18 cellular contexts compared by ENCODE assay signal in the genomic region with DNA sequence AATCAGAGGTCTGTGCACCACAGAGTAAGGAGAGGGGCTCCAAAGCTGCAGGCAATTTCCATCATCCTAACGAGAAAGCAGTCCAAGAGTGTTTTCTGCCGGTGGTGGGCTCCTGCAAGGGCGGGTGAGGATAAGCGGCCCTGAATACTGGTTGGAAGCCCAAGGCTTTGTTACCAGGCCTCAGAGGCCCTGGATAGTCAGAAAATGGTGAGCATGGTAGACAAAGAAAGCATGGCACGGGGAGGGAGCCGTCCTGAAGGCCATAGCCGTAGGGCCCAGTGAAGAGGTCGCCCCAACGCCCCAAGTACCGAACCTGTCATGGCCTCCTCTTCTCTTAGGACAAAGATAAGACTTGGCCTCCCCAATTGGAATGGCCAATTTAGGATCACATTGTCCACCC.
A peak's percentile ranks its signal among the peaks of the same experiment; 100 is the strongest.
DNase-seq lines count a peak whose midpoint lies in the region; TF ChIP-seq lines count a peak whose summit lies in the region.
"Had no signal": no experiment of that assay in that cellular context is flagged by ENCODE, and none has a peak within 500 bp of the region (broad histone marks: within the 10 kb centered on the region; RNA-seq: fewer than 3 reads in every experiment).

No MANE protein-coding gene starts in this region.

- H3K36me3 ChIP-seq in WERI-Rb-1: peaks cover 9% of the 10 kb centered on the region
- peaks cover 7% of the 10 kb centered on the region for H3K36me3 ChIP-seq in muscle layer of colon (ENCODE audit: insufficient read depth, low read length)
- no peaks in the 10 kb centered on the region for H3K36me3 ChIP-seq in neuronal stem cell (replicated peaks in 1 of 2; ENCODE audit: control insufficient read depth in 2 of 2, insufficient read depth in 2 of 2, low read length in 2 of 2)
- H3K36me3 ChIP-seq: BLaER1 treated with 17β-estradiol and CSF1 and Interleukin-3, amounts not matched to agents 10 nM and 100 nM had no signal

- no peak for TF ChIP-seq CTCF in WERI-Rb-1 (IDR thresholded peaks at IDR 0.05; ENCODE audit: low read depth, low read length)
- no peak for TF ChIP-seq CTCF in glutamatergic neuron (IDR thresholded peaks at IDR 0.05; ENCODE audit: partially characterized antibody, unreplicated experiment)

- H3K27me3 Mint-ChIP-seq in glutamatergic neuron (ENCODE audit: unreplicated experiment): peaks cover 2% of the 10 kb centered on the region
- H3K27me3 Mint-ChIP-seq: B cell; CD4-positive, alpha-beta T cell had no signal

- peak overlapping the region; percentile 39 for H3K18ac ChIP-seq in neuronal stem cell (ENCODE audit: low read length)

- H3K9me3 Mint-ChIP-seq in glutamatergic neuron (ENCODE audit: unreplicated experiment): no peaks in the 10 kb centered on the region
- H3K9me3 Mint-ChIP-seq: CD4-positive, alpha-beta T cell; CD8-positive, alpha-beta T cell had no signal

- DNase-seq in WERI-Rb-1: no peak
- DNase-seq in glutamatergic neuron: no peak
- DNase-seq in neuronal stem cell (ENCODE audit: low spot score): no peak
- DNase-seq in SIG-M5 (lab: John Stamatoyannopoulos, UW): no peak
- no peak for DNase-seq in AML-193 (lab: John Stamatoyannopoulos, UW)
- DNase-seq in glomerular visceral epithelial cell (ENCODE audit: extremely low spot score): no peak
- DNase-seq: 8988T; ACHN; Caco-2; Calu3; CD4-positive, alpha-beta T cell; CD8-positive, alpha-beta T cell; DMS79 treated with DMSO at 0.1 percent for 48 hours; GF-D8 had no signal

- H3K14ac ChIP-seq in neuronal stem cell (ENCODE audit: low read length): no peak overlapping the region

- H3K4me3 ChIP-seq in WERI-Rb-1 (ENCODE audit: low read depth, low read length): no peak overlapping the region
- H3K4me3 ChIP-seq in muscle layer of colon (ENCODE audit: low read depth in 1 of 2, low read length in 2 of 2): no peak overlapping the region
- no peak overlapping the region for H3K4me3 ChIP-seq in neuronal stem cell (ENCODE audit: low read length in 2 of 2)
- H3K4me3 ChIP-seq: BLaER1 treated with 17β-estradiol and CSF1 and Interleukin-3, amounts not matched to agents 10 nM and 100 nM had no signal

- H2BK15ac ChIP-seq in neuronal stem cell (ENCODE audit: low read length): no peak overlapping the region

- H3K9me3 ChIP-seq in WERI-Rb-1 (ENCODE audit: severe bottlenecking): peaks cover 8% of the 10 kb centered on the region
- H3K9me3 ChIP-seq in muscle layer of colon (ENCODE audit: low read length): no peaks in the 10 kb centered on the region
- no peaks in the 10 kb centered on the region for H3K9me3 ChIP-seq in neuronal stem cell (replicated peaks in 1 of 2; ENCODE audit: control insufficient read depth in 2 of 2, insufficient read depth in 1 of 2, low read depth in 1 of 2, low read length in 2 of 2)
- H3K9me3 ChIP-seq: BLaER1 treated with 17β-estradiol and CSF1 and Interleukin-3, amounts not matched to agents 10 nM and 100 nM; Caco-2 had no signal

- H3K27ac ChIP-seq in WERI-Rb-1: peak overlapping the region; percentile 82
- H3K27ac ChIP-seq in muscle layer of colon (ENCODE audit: low read depth, low read length): peak overlapping the region; percentile 12
- H3K27ac ChIP-seq in neuronal stem cell (replicated peaks; ENCODE audit: low read length): no peak overlapping the region
- H3K27ac ChIP-seq: BLaER1 treated with 17β-estradiol and CSF1 and Interleukin-3, amounts not matched to agents 10 nM and 100 nM; C4-2B had no signal

- H3K4ac ChIP-seq in neuronal stem cell (ENCODE audit: low read length): no peak overlapping the region

- H2AK5ac ChIP-seq in neuronal stem cell (ENCODE audit: low read depth, low read length): no peak overlapping the region

- peaks cover 32% of the 10 kb centered on the region for H3K4me1 Mint-ChIP-seq in glutamatergic neuron (ENCODE audit: low read depth, unreplicated experiment)
- H3K4me1 Mint-ChIP-seq: B cell had no signal

- H3K9ac ChIP-seq in muscle layer of colon (ENCODE audit: low read length): no peak overlapping the region
- H3K9ac ChIP-seq in neuronal stem cell (ENCODE audit: low read depth, low read length, poor library complexity): no peak overlapping the region
- H3K9ac ChIP-seq: BLaER1 treated with 17β-estradiol and CSF1 and Interleukin-3, amounts not matched to agents 10 nM and 100 nM had no signal

- no peak overlapping the region for H3K23ac ChIP-seq in neuronal stem cell (ENCODE audit: low read depth, low read length, poor library complexity)

- no peaks in the 10 kb centered on the region for H3K36me3 Mint-ChIP-seq in glutamatergic neuron (ENCODE audit: unreplicated experiment)
- H3K36me3 Mint-ChIP-seq: CD8-positive, alpha-beta T cell had no signal

- no peak overlapping the region for H4K8ac ChIP-seq in neuronal stem cell (ENCODE audit: low read depth, low read length)

- H2BK120ac ChIP-seq in neuronal stem cell (ENCODE audit: low read depth, low read length): no peak overlapping the region

- H3K4me1 ChIP-seq in muscle layer of colon (ENCODE audit: insufficient read depth, low read length) (peaks cover 50% of the 10 kb centered on the region), neuronal stem cell (ENCODE audit: control insufficient read depth in 2 of 2, insufficient read depth in 1 of 2, low read depth in 1 of 2, low read length in 2 of 2) (no peaks in the 10 kb centered on the region)
- H3K4me1 ChIP-seq: Caco-2 had no signal

- no peaks in the 10 kb centered on the region for H3K79me1 ChIP-seq in neuronal stem cell (ENCODE audit: low read depth, low read length)

- H2BK12ac ChIP-seq in neuronal stem cell (ENCODE audit: low read length): no peak overlapping the region

- no peaks in the 10 kb centered on the region for H3K27me3 ChIP-seq in WERI-Rb-1 (ENCODE audit: insufficient read depth, low read depth, severe bottlenecking)
- no peaks in the 10 kb centered on the region for H3K27me3 ChIP-seq in muscle layer of colon (ENCODE audit: control insufficient read depth in 1 of 2, insufficient read depth in 2 of 2, low read length in 2 of 2)
- peaks cover 0 to 34% (median 0%) of the 10 kb centered on the region in 3 experiments for H3K27me3 ChIP-seq in neuronal stem cell (ENCODE audit: control insufficient read depth in 3 of 3, insufficient read depth in 3 of 3, low read depth in 1 of 3, low read length in 3 of 3)
- H3K27me3 ChIP-seq: BLaER1 treated with 17β-estradiol and CSF1 and Interleukin-3, amounts not matched to agents 10 nM and 100 nM had no signal

- H3K27ac Mint-ChIP-seq in glutamatergic neuron (ENCODE audit: unreplicated experiment): peak overlapping the region; percentile 85
- H3K27ac Mint-ChIP-seq: B cell; CD4-positive, alpha-beta T cell; CD8-positive, alpha-beta T cell had no signal

- no peak overlapping the region for H3K4me3 Mint-ChIP-seq in glutamatergic neuron (ENCODE audit: unreplicated experiment)
- H3K4me3 Mint-ChIP-seq: B cell; CD4-positive, alpha-beta T cell; CD8-positive, alpha-beta T cell had no signal

- no CpG with 5 or more reads among the region's 10 CpGs for WGBS in neuronal stem cell (ENCODE audit: extremely low coverage in 2 of 2, insufficient read length in 2 of 2, insufficient replicate concordance in 1 of 2), 2 donors

- H3K4me2 ChIP-seq in neuronal stem cell (ENCODE audit: insufficient read depth, low read length, poor library complexity, severe bottlenecking): no peak overlapping the region
- H3K4me2 ChIP-seq: BLaER1 treated with 17β-estradiol and CSF1 and Interleukin-3, amounts not matched to agents 10 nM and 100 nM had no signal

- no peak overlapping the region for H4K91ac ChIP-seq in neuronal stem cell (ENCODE audit: low read depth, low read length, poor library complexity)

- no peak overlapping the region for H2AFZ ChIP-seq in neuronal stem cell (ENCODE audit: low read length)

- H2BK5ac ChIP-seq in neuronal stem cell (ENCODE audit: low read length): no peak overlapping the region
